In genomic region chr7:43701502-43701859, GRCh38 we compare ENCODE assay signal across 24 cellular contexts. TPM values are rescaled to one million over a fixed set of nuclear protein-coding genes. Genes with fewer than 3 reads are reported as not detected.
A peak's percentile ranks its signal among the peaks of the same experiment; 100 is the strongest.
DNase-seq lines count a peak whose midpoint lies in the region; ATAC-seq and TF ChIP-seq lines count a peak whose summit lies in the region.
"Had no signal": no experiment of that assay in that cellular context is flagged by ENCODE, and none has a peak within 500 bp of the region (broad histone marks: within the 10 kb centered on the region; RNA-seq: fewer than 3 reads in every experiment).

No MANE protein-coding gene starts in this region.

- intact Hi-C loops in aorta (cut with DNase I): loop anchor here in 1 of 2 donors (2.0 kb wide), 1 partner anchor 17 kb away; no protein-coding TSS in a partner anchor

- H3K4me3 ChIP-seq in aorta (ENCODE audit: low read length in 2 of 2) (no peak overlapping the region), suprapubic skin (no peak overlapping the region)
- H3K4me3 ChIP-seq: BLaER1, esophagus squamous epithelium had no signal

- H3K36me3 ChIP-seq in aorta (ENCODE audit: control insufficient read depth in 1 of 2, insufficient read depth in 2 of 2, low read length in 1 of 2) (no peaks in the 10 kb centered on the region), suprapubic skin (peaks cover 8% of the 10 kb centered on the region)

- H3K27ac ChIP-seq in aorta (ENCODE audit: low read depth in 1 of 2, low read length in 2 of 2) (no peak overlapping the region), suprapubic skin (no peak overlapping the region)
- H3K27ac ChIP-seq: BLaER1, esophagus squamous epithelium had no signal

- no peak for TF ChIP-seq CTCF in suprapubic skin (IDR thresholded peaks at IDR 0.05)

- no peaks in the 10 kb centered on the region for H3K9me3 ChIP-seq in aorta (ENCODE audit: control insufficient read depth, low read length)
- H3K9me3 ChIP-seq in suprapubic skin: no peaks in the 10 kb centered on the region
- H3K9me3 ChIP-seq: esophagus squamous epithelium had no signal

- no peak for TF ChIP-seq EP300 in suprapubic skin (IDR thresholded peaks at IDR 0.05)

- H3K36me3 Mint-ChIP-seq in activated T-cell treated with anti-CD3 and anti-CD28 coated beads, Interleukin-2, amount 50 U/mL, for 24 hours (ENCODE audit: low read depth): peaks cover 26% of the 10 kb centered on the region
- peaks cover 10% of the 10 kb centered on the region for H3K36me3 Mint-ChIP-seq in activated T-helper 17 cell treated with anti-CD3 and anti-CD28 coated beads, Interleukin-2, amount 50 U/mL, for 72 hours (ENCODE audit: low read depth)
- peaks cover 32% of the 10 kb centered on the region for H3K36me3 Mint-ChIP-seq in stimulated activated memory B cell treated with anti-CD40 and anti-IgM and Interleukin-4, amounts not matched to agents 10 μg/mL and 1 μg/mL and 100 μg/mL, for 72 hours

- H3K27ac Mint-ChIP-seq in activated T-cell treated with anti-CD3 and anti-CD28 coated beads, Interleukin-2, amount 50 U/mL, for 24 hours: peak overlapping the region; percentile 22
- peak overlapping the region; percentile 39 for H3K27ac Mint-ChIP-seq in activated T-helper 17 cell treated with anti-CD3 and anti-CD28 coated beads, Interleukin-2, amount 50 U/mL, for 72 hours
- H3K27ac Mint-ChIP-seq in stimulated activated memory B cell treated with anti-CD40 and anti-IgM and Interleukin-4, amounts not matched to agents 10 μg/mL and 1 μg/mL and 100 μg/mL, for 72 hours: peak overlapping the region; percentile 17
- H3K27ac Mint-ChIP-seq: activated CD4-positive, alpha-beta memory T cell treated with anti-CD3 and anti-CD28 coated beads, Interleukin-2, amount 10 ng/mL, durations not matched to agents 7 days and 5 days; activated naive CD8-positive, alpha-beta T cell treated with anti-CD3 and anti-CD28 coated beads, Interleukin-2, amount 50 U/mL, for 24 hours; activated T-cell treated with anti-CD3 and anti-CD28 coated beads, Interleukin-2, amount 50 U/mL, for 72 hours had no signal

- no peaks in the 10 kb centered on the region for H3K9me3 Mint-ChIP-seq in activated T-cell treated with anti-CD3 and anti-CD28 coated beads, Interleukin-2, amount 50 U/mL, for 24 hours
- H3K9me3 Mint-ChIP-seq in activated T-helper 17 cell treated with anti-CD3 and anti-CD28 coated beads, Interleukin-2, amount 50 U/mL, for 72 hours: no peaks in the 10 kb centered on the region
- no peaks in the 10 kb centered on the region for H3K9me3 Mint-ChIP-seq in stimulated activated memory B cell treated with anti-CD40 and anti-IgM and Interleukin-4, amounts not matched to agents 10 μg/mL and 1 μg/mL and 100 μg/mL, for 72 hours
- H3K9me3 Mint-ChIP-seq: activated naive CD8-positive, alpha-beta T cell treated with anti-CD3 and anti-CD28 coated beads, Interleukin-2, amount 50 U/mL, for 24 hours; activated T-cell treated with anti-CD3 and anti-CD28 coated beads, Interleukin-2, amount 50 U/mL, for 72 hours had no signal

- TF ChIP-seq POLR2A in suprapubic skin (IDR thresholded peaks at IDR 0.05): no peak

- no peaks in the 10 kb centered on the region for H3K4me1 ChIP-seq in aorta (ENCODE audit: control insufficient read depth in 1 of 2, insufficient read depth in 2 of 2, low read length in 2 of 2)
- H3K4me1 ChIP-seq in suprapubic skin: peaks cover 4% of the 10 kb centered on the region

- DNase-seq in activated T-cell treated with anti-CD3 and anti-CD28 coated beads, Interleukin-2, amount 50 U/mL, for 24 hours: no peak
- no peak for DNase-seq in activated T-cell treated with anti-CD3 and anti-CD28 coated beads, Interleukin-2, amount 50 U/mL, for 1 hour
- no peak for DNase-seq in aorta
- no peak for DNase-seq in suprapubic skin (ENCODE audit: low spot score in 2 of 2)
- DNase-seq: 8988T; activated CD4-positive, alpha-beta memory T cell treated with anti-CD3 and anti-CD28 coated beads, Interleukin-2, amount 10 ng/mL, durations not matched to agents 7 days and 5 days; activated naive CD8-positive, alpha-beta T cell treated with anti-CD3 and anti-CD28 coated beads, Interleukin-2, amount 50 U/mL, for 24 hours; activated T-cell treated with anti-CD3 and anti-CD28 coated beads, Interleukin-2, amount 50 U/mL, for 72 hours; caudate nucleus; DMS 273 treated with DMSO at 0.1 percent for 48 hours; esophagus squamous epithelium; Kasumi-1; NCI-H1105; NCI-H774; stimulated activated CD4-positive, alpha-beta T cell treated with anti-CD3 and anti-CD28 coated beads, Interleukin-15, amount 100 ng/mL, for 24 hours; stimulated activated naive CD4-positive, alpha-beta T cell treated with Interleukin-2 at 50 U/mL for 16 hours; SW 1271; trophoblast cell had no signal

- H3K4me1 Mint-ChIP-seq in activated T-cell treated with anti-CD3 and anti-CD28 coated beads, Interleukin-2, amount 50 U/mL, for 24 hours (ENCODE audit: low read depth): peaks cover 79% of the 10 kb centered on the region
- H3K4me1 Mint-ChIP-seq in activated T-helper 17 cell treated with anti-CD3 and anti-CD28 coated beads, Interleukin-2, amount 50 U/mL, for 72 hours: peaks cover 27% of the 10 kb centered on the region
- H3K4me1 Mint-ChIP-seq in stimulated activated memory B cell treated with anti-CD40 and anti-IgM and Interleukin-4, amounts not matched to agents 10 μg/mL and 1 μg/mL and 100 μg/mL, for 72 hours: peaks cover 36% of the 10 kb centered on the region
- H3K4me1 Mint-ChIP-seq: neural crest cell had no signal

- no peak overlapping the region for H3K4me3 Mint-ChIP-seq in activated T-cell treated with anti-CD3 and anti-CD28 coated beads, Interleukin-2, amount 50 U/mL, for 24 hours
- H3K4me3 Mint-ChIP-seq in activated T-helper 17 cell treated with anti-CD3 and anti-CD28 coated beads, Interleukin-2, amount 50 U/mL, for 72 hours: no peak overlapping the region
- H3K4me3 Mint-ChIP-seq in stimulated activated memory B cell treated with anti-CD40 and anti-IgM and Interleukin-4, amounts not matched to agents 10 μg/mL and 1 μg/mL and 100 μg/mL, for 72 hours: no peak overlapping the region
- H3K4me3 Mint-ChIP-seq: activated CD4-positive, alpha-beta memory T cell treated with anti-CD3 and anti-CD28 coated beads, Interleukin-2, amount 10 ng/mL, durations not matched to agents 7 days and 5 days; activated naive CD8-positive, alpha-beta T cell treated with anti-CD3 and anti-CD28 coated beads, Interleukin-2, amount 50 U/mL, for 24 hours; activated T-cell treated with anti-CD3 and anti-CD28 coated beads, Interleukin-2, amount 50 U/mL, for 72 hours; neural crest cell had no signal

- no peaks in the 10 kb centered on the region for H3K27me3 Mint-ChIP-seq in activated T-cell treated with anti-CD3 and anti-CD28 coated beads, Interleukin-2, amount 50 U/mL, for 24 hours
- no peaks in the 10 kb centered on the region for H3K27me3 Mint-ChIP-seq in activated T-helper 17 cell treated with anti-CD3 and anti-CD28 coated beads, Interleukin-2, amount 50 U/mL, for 72 hours
- H3K27me3 Mint-ChIP-seq in stimulated activated memory B cell treated with anti-CD40 and anti-IgM and Interleukin-4, amounts not matched to agents 10 μg/mL and 1 μg/mL and 100 μg/mL, for 72 hours: no peaks in the 10 kb centered on the region
- H3K27me3 Mint-ChIP-seq: activated CD4-positive, alpha-beta memory T cell treated with anti-CD3 and anti-CD28 coated beads, Interleukin-2, amount 10 ng/mL, durations not matched to agents 7 days and 5 days; activated naive CD8-positive, alpha-beta T cell treated with anti-CD3 and anti-CD28 coated beads, Interleukin-2, amount 50 U/mL, for 24 hours had no signal

- ATAC-seq in HG02884 (IDR thresholded peaks at IDR 0.05; ENCODE audit: unreplicated experiment): peak; percentile 51
- ATAC-seq in activated T-helper 17 cell treated with anti-CD3 and anti-CD28 coated beads, Interleukin-2, amount 50 U/mL, for 72 hours (replicated peaks): no peak
- no peak for ATAC-seq in stimulated activated memory B cell treated with anti-CD40 and anti-IgM and Interleukin-4, amounts not matched to agents 10 μg/mL and 1 μg/mL and 100 μg/mL, for 72 hours
- ATAC-seq in aorta (ENCODE audit: low FRiP score): no peak
- ATAC-seq in GM18517 (IDR thresholded peaks at IDR 0.05; ENCODE audit: unreplicated experiment): no peak
- ATAC-seq: activated naive CD8-positive, alpha-beta T cell treated with anti-CD3 and anti-CD28 coated beads, Interleukin-2, amount 50 U/mL, for 24 hours; activated T-cell treated with anti-CD3 and anti-CD28 coated beads, Interleukin-2, amount 50 U/mL, for 72 hours had no signal

- H3K27me3 ChIP-seq in aorta (ENCODE audit: control insufficient read depth in 1 of 2, insufficient read depth in 2 of 2, low read length in 1 of 2) (no peaks in the 10 kb centered on the region), suprapubic skin (no peaks in the 10 kb centered on the region)
- H3K27me3 ChIP-seq: BLaER1, esophagus squamous epithelium had no signal

RNA-seq across cellular contexts. Expression of gene COA1, which starts 27.8 kb away (rescaled TPM):
- total RNA-seq in activated T-helper 17 cell treated with anti-CD3 and anti-CD28 coated beads, Interleukin-2, amount 50 U/mL, for 72 hours: 10 to 100 TPM; 36.1 to 46.2 TPM
- total RNA-seq in aorta (10 to 100 TPM; 36.5 to 55.6 TPM), suprapubic skin (100 to 1,000 TPM in 1 of 4 donors, 10 to 100 TPM in 3; 35.3 to 775 (median 40.0) TPM)
- polyA plus RNA-seq in aorta: 10 to 100 TPM; 47.5 to 57.2 TPM

RNA-seq across cellular contexts. Expression of gene BLVRA, which starts 57.0 kb away (rescaled TPM):
- 10 to 100 TPM; 17.8 to 21.8 TPM for total RNA-seq in activated T-helper 17 cell treated with anti-CD3 and anti-CD28 coated beads, Interleukin-2, amount 50 U/mL, for 72 hours
- total RNA-seq in aorta: 10 to 100 TPM; 56.0 to 61.0 TPM
- 100 to 1,000 TPM in 1 of 2 donors, 10 to 100 TPM in 1; 77.8 to 117 TPM for polyA plus RNA-seq in aorta
- total RNA-seq in suprapubic skin: 10 to 100 TPM; 24.4 to 43.9 (median 29.2) TPM
